24 cellular contexts compared by ENCODE assay signal in the genomic region with DNA sequence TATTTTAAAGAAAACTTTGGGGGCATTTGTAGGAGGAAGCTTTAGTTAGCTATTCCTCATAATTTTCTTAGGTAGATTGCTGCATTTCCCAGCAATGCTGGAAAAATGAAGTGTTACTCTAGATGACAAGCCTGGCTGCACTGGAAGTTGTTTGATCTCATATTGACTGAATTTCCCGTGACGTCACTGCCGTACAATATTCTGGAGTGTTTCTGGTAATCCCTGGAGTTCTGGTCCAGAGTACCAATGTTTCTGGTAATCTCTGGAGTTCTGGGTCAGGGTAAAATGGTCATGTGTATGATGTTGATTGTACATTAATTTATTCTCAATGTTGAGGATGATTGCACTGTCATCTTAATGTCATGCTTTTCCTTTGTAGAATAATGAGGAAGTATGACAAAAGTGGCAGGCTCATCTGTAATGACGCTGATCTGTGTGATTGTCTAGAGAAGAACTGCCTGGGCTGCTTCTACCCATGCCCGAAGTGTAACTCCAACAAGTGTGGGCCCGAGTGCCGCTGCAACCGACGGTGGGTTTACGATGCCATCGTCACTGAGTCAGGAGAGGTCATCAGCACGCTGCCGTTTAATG. TPM values are rescaled to one million over a fixed set of nuclear protein-coding genes. Genes with fewer than 3 reads are reported as not detected.
"Had no signal": no experiment of that assay in that cellular context is flagged by ENCODE, and none has a peak within 500 bp of the region (broad histone marks: within the 10 kb centered on the region; RNA-seq: fewer than 3 reads in every experiment).

No MANE protein-coding gene starts in this region.

- H3K4me1 ChIP-seq: heart left ventricle, right atrium auricular region had no signal

- H3K27ac Mint-ChIP-seq: naive thymus-derived CD8-positive, alpha-beta T cell had no signal

- H3K4me3 Mint-ChIP-seq: naive thymus-derived CD8-positive, alpha-beta T cell; neural crest cell had no signal

- H3K4me3 ChIP-seq: dorsolateral prefrontal cortex, heart left ventricle, mucosa of descending colon, right atrium auricular region had no signal

- H3K36me3 Mint-ChIP-seq: naive thymus-derived CD8-positive, alpha-beta T cell had no signal

- H3K36me3 ChIP-seq: heart left ventricle, right atrium auricular region had no signal

- ATAC-seq: esophagus mucosa; heart left ventricle; mucosa of descending colon; naive thymus-derived CD8-positive, alpha-beta T cell had no signal

- H3K27ac ChIP-seq: dorsolateral prefrontal cortex, heart left ventricle, right atrium auricular region had no signal

- H3K4me1 Mint-ChIP-seq: naive thymus-derived CD8-positive, alpha-beta T cell had no signal

- FAIRE-seq: frontal cortex, islet of Langerhans, small intestine had no signal

- H3K27me3 ChIP-seq: dorsolateral prefrontal cortex, right atrium auricular region had no signal

- DNase-seq: cortex of kidney; dorsolateral prefrontal cortex; effector CD8-positive, alpha-beta T cell; heart left ventricle; hypothalamus; kidney glomerular epithelial cell; mammary epithelial cell; mucosa of descending colon; naive thymus-derived CD8-positive, alpha-beta T cell; posterior cingulate gyrus; small intestine; stimulated activated CD4-positive, alpha-beta T cell treated with anti-CD3 and anti-CD28 coated beads, Interleukin-12 subunit alpha, Interleukin-12 subunit beta, amount 100 ng/mL, for 4 hours; stimulated activated naive CD4-positive, alpha-beta T cell treated with Interleukin-2 at 50 U/mL for 16 hours; trophoblast cell had no signal

- H3K9me3 ChIP-seq: heart left ventricle, mucosa of descending colon, right atrium auricular region had no signal

RNA-seq across cellular contexts. Expression of gene ARL14EPL, which starts 26.2 kb away (rescaled TPM):
- total RNA-seq: esophagus mucosa; fibroblast of lung; frontal cortex; glomerular endothelial cell; heart left ventricle; lower leg skin; mammary epithelial cell; mucosa of descending colon; naive thymus-derived CD8-positive, alpha-beta T cell; neural crest cell; osteocyte; right atrium auricular region; urinary bladder had no signal
- polyA plus RNA-seq: fibroblast of lung; heart left ventricle; mammary epithelial cell; naive thymus-derived CD8-positive, alpha-beta T cell; small intestine; urinary bladder had no signal
